ENCODE assay signal across 1 cellular context in the genomic region with DNA sequence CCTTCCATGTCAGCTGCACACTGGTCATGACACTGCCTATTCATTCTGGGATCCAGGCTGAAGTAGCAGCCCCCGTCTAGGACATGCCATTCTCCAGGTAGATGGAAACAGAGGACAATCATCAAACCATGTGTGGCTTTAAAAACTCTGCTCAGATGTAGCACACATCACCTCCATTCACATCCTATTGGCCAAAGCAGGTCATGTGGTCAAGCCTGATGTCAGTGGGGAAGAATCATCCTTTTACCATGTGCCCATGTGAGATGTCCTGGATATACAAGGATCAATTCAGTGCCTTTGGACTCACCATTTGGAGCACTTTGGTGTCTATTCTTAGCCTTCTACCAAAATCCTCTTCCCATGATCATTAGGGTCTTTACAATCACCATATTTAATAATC.
TF ChIP-seq lines count a peak whose summit lies in the region.

No MANE protein-coding gene starts in this region.

TF ChIP-seq in K562, 482 proteins besides CTCF, POLR2A, EP300 and RAD21 (continued from another document):
- TF ChIP-seq, protein P1, sequence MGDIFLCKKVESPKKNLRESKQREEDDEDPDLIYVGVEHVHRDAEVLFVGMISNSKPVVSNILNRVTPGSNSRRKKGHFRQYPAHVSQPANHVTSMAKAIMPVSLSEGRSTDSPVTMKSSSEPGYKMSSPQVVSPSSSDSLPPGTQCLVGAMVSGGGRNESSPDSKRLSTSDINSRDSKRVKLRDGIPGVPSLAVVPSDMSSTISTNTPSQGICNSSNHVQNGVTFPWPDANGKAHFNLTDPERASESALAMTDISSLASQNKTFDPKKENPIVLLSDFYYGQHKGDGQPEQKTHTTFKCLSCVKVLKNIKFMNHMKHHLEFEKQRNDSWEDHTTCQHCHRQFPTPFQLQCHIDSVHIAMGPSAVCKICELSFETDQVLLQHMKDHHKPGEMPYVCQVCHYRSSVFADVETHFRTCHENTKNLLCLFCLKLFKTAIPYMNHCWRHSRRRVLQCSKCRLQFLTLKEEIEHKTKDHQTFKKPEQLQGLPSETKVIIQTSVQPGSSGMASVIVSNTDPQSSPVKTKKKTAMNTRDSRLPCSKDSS (IDR thresholded peaks at IDR 0.05; ENCODE audit: low read depth, partially characterized antibody): no peak
- TF ChIP-seq HCFC1 (IDR thresholded peaks at IDR 0.05; ENCODE audit: low read depth, low read length): no peak
- TF ChIP-seq, protein P2, sequence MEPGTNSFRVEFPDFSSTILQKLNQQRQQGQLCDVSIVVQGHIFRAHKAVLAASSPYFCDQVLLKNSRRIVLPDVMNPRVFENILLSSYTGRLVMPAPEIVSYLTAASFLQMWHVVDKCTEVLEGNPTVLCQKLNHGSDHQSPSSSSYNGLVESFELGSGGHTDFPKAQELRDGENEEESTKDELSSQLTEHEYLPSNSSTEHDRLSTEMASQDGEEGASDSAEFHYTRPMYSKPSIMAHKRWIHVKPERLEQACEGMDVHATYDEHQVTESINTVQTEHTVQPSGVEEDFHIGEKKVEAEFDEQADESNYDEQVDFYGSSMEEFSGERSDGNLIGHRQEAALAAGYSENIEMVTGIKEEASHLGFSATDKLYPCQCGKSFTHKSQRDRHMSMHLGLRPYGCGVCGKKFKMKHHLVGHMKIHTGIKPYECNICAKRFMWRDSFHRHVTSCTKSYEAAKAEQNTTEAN (CRISPR knock-in tag; IDR thresholded peaks at IDR 0.05): no peak
- TF ChIP-seq ZNF717 (CRISPR knock-in tag; IDR thresholded peaks at IDR 0.05): no peak
- peak; percentile 85 for TF ChIP-seq NFYB (IDR thresholded peaks at IDR 0.05; ENCODE audit: extremely low read depth, insufficient read length)
- TF ChIP-seq RBM25 (IDR thresholded peaks at IDR 0.05; ENCODE audit: low read depth, low read length, severe bottlenecking): peak; percentile 61
- no peak for TF ChIP-seq GABPB2 (CRISPR knock-in tag; conservative IDR thresholded peaks at IDR 0.05)
- TF ChIP-seq, protein P3, sequence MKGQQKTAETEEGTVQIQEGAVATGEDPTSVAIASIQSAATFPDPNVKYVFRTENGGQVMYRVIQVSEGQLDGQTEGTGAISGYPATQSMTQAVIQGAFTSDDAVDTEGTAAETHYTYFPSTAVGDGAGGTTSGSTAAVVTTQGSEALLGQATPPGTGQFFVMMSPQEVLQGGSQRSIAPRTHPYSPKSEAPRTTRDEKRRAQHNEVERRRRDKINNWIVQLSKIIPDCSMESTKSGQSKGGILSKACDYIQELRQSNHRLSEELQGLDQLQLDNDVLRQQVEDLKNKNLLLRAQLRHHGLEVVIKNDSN (CRISPR knock-in tag; IDR thresholded peaks at IDR 0.05): peak; percentile 58
- TF ChIP-seq TCF3 (CRISPR knock-in tag; IDR thresholded peaks at IDR 0.05): no peak
